27 cellular contexts compared by ENCODE assay signal in genomic region chr11:64582885-64583284, GRCh38. TPM values are rescaled to one million over a fixed set of nuclear protein-coding genes. Genes with fewer than 3 reads are reported as not detected.
"Had no signal": no experiment of that assay in that cellular context is flagged by ENCODE, and none has a peak within 500 bp of the region (broad histone marks: within the 10 kb centered on the region; RNA-seq: fewer than 3 reads in every experiment).

No MANE protein-coding gene starts in this region.

- H3K27ac ChIP-seq: adrenal gland, colonic mucosa, esophagus muscularis mucosa, gastroesophageal sphincter, neutrophil, pancreas, right lobe of liver, transverse colon, uterus had no signal

- H3K27me3 ChIP-seq: adrenal gland, colonic mucosa, dorsolateral prefrontal cortex, esophagus muscularis mucosa, neutrophil, pancreas, right lobe of liver, transverse colon, uterus had no signal

- DNase-seq: activated CD4-positive, alpha-beta memory T cell treated with anti-CD3 and anti-CD28 coated beads, Interleukin-2, amount 10 ng/mL, durations not matched to agents 7 days and 5 days; activated CD4-positive, alpha-beta T cell treated with anti-CD3 and anti-CD28 coated beads, Interleukin-2, amount 10 ng/mL, durations not matched to agents 24 days and 14 days; colonic mucosa; head of caudate nucleus; left cardiac atrium; naive thymus-derived CD4-positive, alpha-beta T cell; small intestine; stimulated activated CD4-positive, alpha-beta T cell treated with anti-CD3 and anti-CD28 coated beads, Interleukin-15, amount 100 ng/mL, for 24 hours; stimulated activated CD8-positive, alpha-beta memory T cell treated with anti-CD3 and anti-CD28 coated beads, Interleukin-4, amount 100 ng/mL, for 48 hours; stimulated activated naive B cell treated with anti-CD40 and anti-IgM and Interleukin-4, amounts not matched to agents 10 μg/mL and 1 μg/mL and 100 μg/mL, for 72 hours; transverse colon; uterus had no signal

- H3K9me3 ChIP-seq: adrenal gland, colonic mucosa, mucosa of descending colon, neutrophil, pancreas, right lobe of liver, transverse colon, uterus had no signal

- ATAC-seq: gastroesophageal sphincter; mucosa of descending colon; naive thymus-derived CD4-positive, alpha-beta T cell; pancreas; stimulated activated naive B cell treated with anti-CD40 and anti-IgM and Interleukin-4, amounts not matched to agents 10 μg/mL and 1 μg/mL and 100 μg/mL, for 72 hours had no signal

- H3K4me1 ChIP-seq: adrenal gland, colonic mucosa, esophagus muscularis mucosa, gastroesophageal sphincter, pancreas, right lobe of liver, transverse colon, uterus had no signal

- H3K36me3 ChIP-seq: adrenal gland, colonic mucosa, esophagus muscularis mucosa, gastroesophageal sphincter, neutrophil, pancreas, right lobe of liver, transverse colon, uterus had no signal

- H3K4me3 ChIP-seq: adrenal gland, colonic mucosa, dorsolateral prefrontal cortex, esophagus muscularis mucosa, gastroesophageal sphincter, mucosa of descending colon, pancreas, right lobe of liver, transverse colon, uterus had no signal

RNA-seq across cellular contexts. Expression of gene SLC22A12, which starts 8.1 kb away (rescaled TPM):
- total RNA-seq: activated CD4-positive, alpha-beta memory T cell treated with anti-CD3 and anti-CD28 coated beads, Interleukin-2, amount 10 ng/mL, durations not matched to agents 7 days and 5 days; activated CD4-positive, alpha-beta T cell treated with anti-CD3 and anti-CD28 coated beads, Interleukin-2, amount 10 ng/mL, durations not matched to agents 24 days and 14 days; activated naive CD4-positive, alpha-beta T cell treated with anti-CD3 and anti-CD28 coated beads, Interleukin-2, amount 50 U/mL, for 72 hours; activated T-helper 1 cell treated with anti-CD3 and anti-CD28 coated beads, Interleukin-12 subunit alpha, Interleukin-12 subunit beta, Interleukin-2, Interleukin-4 antibody, amounts not matched to agents 30 ng/mL and 10 ng/mL and 1 ng/mL, durations not matched to agents 14 hours and 24 hours and 36 hours; adrenal gland; astrocyte; colonic mucosa; dorsolateral prefrontal cortex; esophagus muscularis mucosa; gastroesophageal sphincter; left cardiac atrium; lower leg skin; mucosa of descending colon; naive thymus-derived CD4-positive, alpha-beta T cell; pancreas; pulmonary artery endothelial cell; T-helper 2 cell treated with Interferon-gamma antibody and Interleukin-4, amounts not matched to agents 100 ng/mL and 5 ng/mL, for 36 hours; temporal lobe; transverse colon; uterus had no signal

RNA-seq across cellular contexts. Expression of gene SLC22A11, which starts 27.1 kb away (rescaled TPM):
- total RNA-seq: activated CD4-positive, alpha-beta memory T cell treated with anti-CD3 and anti-CD28 coated beads, Interleukin-2, amount 10 ng/mL, durations not matched to agents 7 days and 5 days; activated CD4-positive, alpha-beta T cell treated with anti-CD3 and anti-CD28 coated beads, Interleukin-2, amount 10 ng/mL, durations not matched to agents 24 days and 14 days; activated naive CD4-positive, alpha-beta T cell treated with anti-CD3 and anti-CD28 coated beads, Interleukin-2, amount 50 U/mL, for 72 hours; activated T-helper 1 cell treated with anti-CD3 and anti-CD28 coated beads, Interleukin-12 subunit alpha, Interleukin-12 subunit beta, Interleukin-2, Interleukin-4 antibody, amounts not matched to agents 30 ng/mL and 10 ng/mL and 1 ng/mL, durations not matched to agents 14 hours and 24 hours and 36 hours; astrocyte; colonic mucosa; esophagus muscularis mucosa; gastroesophageal sphincter; left cardiac atrium; naive thymus-derived CD4-positive, alpha-beta T cell; pulmonary artery endothelial cell; T-helper 2 cell treated with Interferon-gamma antibody and Interleukin-4, amounts not matched to agents 100 ng/mL and 5 ng/mL, for 36 hours; temporal lobe; transverse colon had no signal
